1 cellular context compared by ENCODE assay signal in the genomic region with DNA sequence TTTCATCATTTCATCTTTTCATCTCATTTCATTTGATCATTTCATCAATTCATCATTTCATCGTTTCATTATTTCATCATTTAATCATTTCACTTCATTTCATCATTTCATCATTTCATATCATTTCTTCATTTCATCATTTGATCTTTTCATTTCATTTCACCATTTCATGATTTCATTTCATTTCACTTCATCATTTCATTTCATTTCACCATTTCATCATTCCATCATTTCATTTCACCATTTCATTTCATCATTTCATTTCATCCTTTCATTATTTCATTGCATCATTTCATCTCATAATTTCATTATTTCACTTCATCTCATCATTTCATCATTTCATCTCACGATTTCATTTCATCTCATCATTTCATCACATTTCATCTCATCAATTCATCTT.
TF ChIP-seq lines count a peak whose summit lies in the region.

No MANE protein-coding gene starts in this region.

TF ChIP-seq in K562, 482 proteins besides CTCF, POLR2A, EP300 and RAD21 (continued from another document):
- TF ChIP-seq, protein P1, sequence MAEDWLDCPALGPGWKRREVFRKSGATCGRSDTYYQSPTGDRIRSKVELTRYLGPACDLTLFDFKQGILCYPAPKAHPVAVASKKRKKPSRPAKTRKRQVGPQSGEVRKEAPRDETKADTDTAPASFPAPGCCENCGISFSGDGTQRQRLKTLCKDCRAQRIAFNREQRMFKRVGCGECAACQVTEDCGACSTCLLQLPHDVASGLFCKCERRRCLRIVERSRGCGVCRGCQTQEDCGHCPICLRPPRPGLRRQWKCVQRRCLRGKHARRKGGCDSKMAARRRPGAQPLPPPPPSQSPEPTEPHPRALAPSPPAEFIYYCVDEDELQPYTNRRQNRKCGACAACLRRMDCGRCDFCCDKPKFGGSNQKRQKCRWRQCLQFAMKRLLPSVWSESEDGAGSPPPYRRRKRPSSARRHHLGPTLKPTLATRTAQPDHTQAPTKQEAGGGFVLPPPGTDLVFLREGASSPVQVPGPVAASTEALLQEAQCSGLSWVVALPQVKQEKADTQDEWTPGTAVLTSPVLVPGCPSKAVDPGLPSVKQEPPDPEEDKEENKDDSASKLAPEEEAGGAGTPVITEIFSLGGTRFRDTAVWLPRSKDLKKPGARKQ (CRISPR knock-in tag; IDR thresholded peaks at IDR 0.05), result no peak
- TF ChIP-seq BACH1 (tag; IDR thresholded peaks at IDR 0.05), result no peak
- no peak for TF ChIP-seq NCOA4 (IDR thresholded peaks at IDR 0.05; ENCODE audit: partially characterized antibody)
- no peak for TF ChIP-seq ZNF696 (CRISPR knock-in tag; conservative IDR thresholded peaks at IDR 0.05)
- peak in 1 of 2 experiments; percentile 81; a peak in 1 of 4 replicates for TF ChIP-seq TRIM24 (IDR thresholded peaks at IDR 0.05)
- TF ChIP-seq, protein P2, sequence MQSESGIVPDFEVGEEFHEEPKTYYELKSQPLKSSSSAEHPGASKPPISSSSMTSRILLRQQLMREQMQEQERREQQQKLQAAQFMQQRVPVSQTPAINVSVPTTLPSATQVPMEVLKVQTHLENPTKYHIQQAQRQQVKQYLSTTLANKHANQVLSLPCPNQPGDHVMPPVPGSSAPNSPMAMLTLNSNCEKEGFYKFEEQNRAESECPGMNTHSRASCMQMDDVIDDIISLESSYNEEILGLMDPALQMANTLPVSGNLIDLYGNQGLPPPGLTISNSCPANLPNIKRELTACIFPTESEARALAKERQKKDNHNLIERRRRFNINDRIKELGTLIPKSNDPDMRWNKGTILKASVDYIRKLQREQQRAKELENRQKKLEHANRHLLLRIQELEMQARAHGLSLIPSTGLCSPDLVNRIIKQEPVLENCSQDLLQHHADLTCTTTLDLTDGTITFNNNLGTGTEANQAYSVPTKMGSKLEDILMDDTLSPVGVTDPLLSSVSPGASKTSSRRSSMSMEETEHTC (IDR thresholded peaks at IDR 0.05), result no peak
- TF ChIP-seq, protein P3, sequence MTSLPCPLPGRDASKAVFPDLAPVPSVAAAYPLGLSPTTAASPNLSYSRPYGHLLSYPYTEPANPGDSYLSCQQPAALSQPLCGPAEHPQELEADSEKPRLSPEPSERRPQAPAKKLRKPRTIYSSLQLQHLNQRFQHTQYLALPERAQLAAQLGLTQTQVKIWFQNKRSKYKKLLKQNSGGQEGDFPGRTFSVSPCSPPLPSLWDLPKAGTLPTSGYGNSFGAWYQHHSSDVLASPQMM (CRISPR knock-in tag; IDR thresholded peaks at IDR 0.05), result no peak
- TF ChIP-seq TAF7 (tag; IDR thresholded peaks at IDR 0.05), result no peak
- TF ChIP-seq PTRF (tag; IDR thresholded peaks at IDR 0.05), result no peak
- TF ChIP-seq CHD2 (IDR thresholded peaks at IDR 0.05; ENCODE audit: low read depth, low read length), result no peak
- TF ChIP-seq HLTF (IDR thresholded peaks at IDR 0.05), result no peak
- TF ChIP-seq HNRNPLL (IDR thresholded peaks at IDR 0.05; ENCODE audit: low read depth, low read length, poor library complexity, severe bottlenecking), result no peak
- TF ChIP-seq ZNF24 (IDR thresholded peaks at IDR 0.05), result peak; percentile 91
- TF ChIP-seq KAT8 (IDR thresholded peaks at IDR 0.05; ENCODE audit: low read depth), result no peak
- TF ChIP-seq ZNF3 (CRISPR knock-in tag; IDR thresholded peaks at IDR 0.05), result no peak
- TF ChIP-seq ZNF778 (CRISPR knock-in tag; IDR thresholded peaks at IDR 0.05), result no peak
- TF ChIP-seq BDP1 (IDR thresholded peaks at IDR 0.05; ENCODE audit: insufficient read depth, insufficient read length), result no peak
- TF ChIP-seq, protein P4, sequence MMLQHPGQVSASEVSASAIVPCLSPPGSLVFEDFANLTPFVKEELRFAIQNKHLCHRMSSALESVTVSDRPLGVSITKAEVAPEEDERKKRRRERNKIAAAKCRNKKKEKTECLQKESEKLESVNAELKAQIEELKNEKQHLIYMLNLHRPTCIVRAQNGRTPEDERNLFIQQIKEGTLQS (IDR thresholded peaks at IDR 0.05), result peak; percentile 4; the same call in 1 of the 2 replicates
- TF ChIP-seq, protein P4 (CRISPR knock-in tag; conservative IDR thresholded peaks at IDR 0.05), result no peak
- no peak for TF ChIP-seq ZNF133 (CRISPR knock-in tag; IDR thresholded peaks at IDR 0.05)
- TF ChIP-seq, protein P5, sequence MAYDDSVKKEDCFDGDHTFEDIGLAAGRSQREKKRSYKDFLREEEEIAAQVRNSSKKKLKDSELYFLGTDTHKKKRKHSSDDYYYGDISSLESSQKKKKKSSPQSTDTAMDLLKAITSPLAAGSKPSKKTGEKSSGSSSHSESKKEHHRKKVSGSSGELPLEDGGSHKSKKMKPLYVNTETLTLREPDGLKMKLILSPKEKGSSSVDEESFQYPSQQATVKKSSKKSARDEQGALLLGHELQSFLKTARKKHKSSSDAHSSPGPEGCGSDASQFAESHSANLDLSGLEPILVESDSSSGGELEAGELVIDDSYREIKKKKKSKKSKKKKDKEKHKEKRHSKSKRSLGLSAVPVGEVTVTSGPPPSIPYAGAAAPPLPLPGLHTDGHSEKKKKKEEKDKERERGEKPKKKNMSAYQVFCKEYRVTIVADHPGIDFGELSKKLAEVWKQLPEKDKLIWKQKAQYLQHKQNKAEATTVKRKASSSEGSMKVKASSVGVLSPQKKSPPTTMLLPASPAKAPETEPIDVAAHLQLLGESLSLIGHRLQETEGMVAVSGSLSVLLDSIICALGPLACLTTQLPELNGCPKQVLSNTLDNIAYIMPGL (CRISPR knock-in tag; IDR thresholded peaks at IDR 0.05), result no peak
TF ChIP-seq in K562: peak in this region for 3.
